In genomic region chr3:184154909-184155643, GRCh38 we compare ENCODE assay signal across 1 cellular context.
TF ChIP-seq lines count a peak whose summit lies in the region.

DVL3 (plus strand) TSS chr3:184155377; CDS start chr3:184155636, 259 bp downstream.

TF ChIP-seq in endothelial cell of umbilical vein, 7 proteins besides CTCF, POLR2A, EP300 and RAD21:
- TF ChIP-seq MAX (IDR thresholded peaks at IDR 0.05; ENCODE audit: insufficient read depth, insufficient read length) (no peak), POLR2AphosphoS5 (IDR thresholded peaks at IDR 0.05; ENCODE audit: insufficient read depth, low read depth, low read length) (peak; percentile 42)
